Comparison of ENCODE assay signal across 16 cellular contexts in the genomic region with DNA sequence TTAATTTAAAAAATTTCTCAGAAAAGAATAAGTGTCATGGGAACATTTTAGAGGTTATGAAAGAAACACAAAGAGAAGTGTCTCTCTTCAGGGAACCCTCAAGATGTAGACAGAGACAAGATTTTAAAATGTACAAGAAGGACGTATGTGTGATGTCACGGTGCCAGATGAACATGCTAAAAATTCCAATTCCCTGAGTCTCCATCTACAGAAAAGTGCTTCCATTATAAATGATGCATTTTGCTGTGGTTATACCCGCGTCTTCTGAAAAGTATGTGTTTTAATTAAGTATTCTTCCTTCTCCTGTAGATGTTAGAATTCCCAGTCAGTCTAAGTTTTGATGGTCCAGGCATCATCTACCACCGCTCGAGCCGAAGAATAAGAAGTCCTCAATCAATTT.
DNase-seq lines count a peak whose midpoint lies in the region; ATAC-seq and TF ChIP-seq lines count a peak whose summit lies in the region.
"Had no signal": no experiment of that assay in that cellular context is flagged by ENCODE, and none has a peak within 500 bp of the region (broad histone marks: within the 10 kb centered on the region; RNA-seq: fewer than 3 reads in every experiment).

No MANE protein-coding gene starts in this region.

- peaks cover 57% of the 10 kb centered on the region for H3K4me1 ChIP-seq in OCI-LY3 (ENCODE audit: low read length)
- no peaks in the 10 kb centered on the region for H3K4me1 ChIP-seq in fibroblast of lung (ENCODE audit: control insufficient read depth, extremely low read depth, insufficient read depth, low read length)
- H3K4me1 ChIP-seq: upper lobe of left lung had no signal

- H3K4me2 ChIP-seq in OCI-LY3 (ENCODE audit: low read length) (peak overlapping the region; percentile 84), fibroblast of lung (ENCODE audit: extremely low read depth, insufficient read depth, low read length) (no peak overlapping the region)

- H3K9ac ChIP-seq in OCI-LY3 (ENCODE audit: low read length), result peak overlapping the region; percentile 76
- H3K9ac ChIP-seq in fibroblast of lung (ENCODE audit: insufficient read depth, low read length), result no peak overlapping the region

- DNase-seq in AG08396 (ENCODE audit: low spot score) (peak; percentile 29), fibroblast of lung (ENCODE audit: low read depth in 2 of 2) (peak; percentile 57 to 96), omental fat pad (ENCODE audit: low spot score) (no peak), NCI-H2196 (lab: John Stamatoyannopoulos, UW; ENCODE audit: unreplicated experiment) (no peak), DMS79 (lab: John Stamatoyannopoulos, UW) (no peak)
- no peak for DNase-seq in activated CD4-positive, alpha-beta T cell treated with anti-CD3 and anti-CD28 coated beads, Interleukin-2, amount 50 U/mL, for 4 hours
- DNase-seq: activated CD8-positive, alpha-beta T cell treated with anti-CD3 and anti-CD28 coated beads for 36 hours; activated T-cell treated with anti-CD3 and anti-CD28 coated beads, Interleukin-2, amount 50 U/mL, for 72 hours; AML-193; mammary epithelial cell; NCI-H146; upper lobe of left lung had no signal

- TF ChIP-seq CTCF in OCI-LY3 (IDR thresholded peaks at IDR 0.05; ENCODE audit: low read depth, low read length), result 0 out of 2 replicates have a peak, but pooled peaks have one; percentile 14
- no peak for TF ChIP-seq CTCF in fibroblast of lung (conservative IDR thresholded peaks at IDR 0.05 in 1 of 2, IDR thresholded peaks at IDR 0.05 in 1 of 2; ENCODE audit: low read depth in 1 of 2, low read length in 2 of 2)
- TF ChIP-seq CTCF in omental fat pad (IDR thresholded peaks at IDR 0.05), result no peak

- peak; percentile 24 for ATAC-seq in omental fat pad (ENCODE audit: low FRiP score)
- no peak for ATAC-seq in GM18519 (IDR thresholded peaks at IDR 0.05; ENCODE audit: low FRiP score, unreplicated experiment)
- ATAC-seq: activated CD8-positive, alpha-beta T cell treated with anti-CD3 and anti-CD28 coated beads for 36 hours; activated T-cell treated with anti-CD3 and anti-CD28 coated beads, Interleukin-2, amount 50 U/mL, for 72 hours had no signal

- no peaks in the 10 kb centered on the region for H3K27me3 ChIP-seq in OCI-LY3 (ENCODE audit: low read depth, low read length)
- H3K27me3 ChIP-seq in fibroblast of lung (ENCODE audit: control insufficient read depth, insufficient read depth, low read length), result no peaks in the 10 kb centered on the region
- H3K27me3 ChIP-seq: upper lobe of left lung had no signal

- H3K36me3 ChIP-seq in OCI-LY3 (replicated peaks; ENCODE audit: low read depth, low read length) (no peaks in the 10 kb centered on the region), fibroblast of lung (ENCODE audit: control insufficient read depth, insufficient read depth, low read length) (no peaks in the 10 kb centered on the region)
- H3K36me3 ChIP-seq: neutrophil, upper lobe of left lung had no signal

- H3K4me3 ChIP-seq in OCI-LY3 (ENCODE audit: low read length) (peak overlapping the region; percentile 59), fibroblast of lung (replicated peaks in 1 of 4; ENCODE audit: control extremely low read depth in 1 of 4, insufficient read depth in 1 of 4, low read depth in 3 of 4, low read length in 4 of 4) (no peak overlapping the region)
- H3K4me3 ChIP-seq: skin epidermis, upper lobe of left lung had no signal

- H3K27ac ChIP-seq in OCI-LY3 (ENCODE audit: low read length) (peak overlapping the region; percentile 90), fibroblast of lung (ENCODE audit: insufficient read depth, low read length) (no peak overlapping the region)
- H3K27ac ChIP-seq: neutrophil, skin epidermis, upper lobe of left lung had no signal

- H2AFZ ChIP-seq in OCI-LY3 (ENCODE audit: low read depth, low read length) (peak overlapping the region; percentile 6; the same call in 1 of the 2 replicates), fibroblast of lung (ENCODE audit: low read length) (no peak overlapping the region)

- H4K20me1 ChIP-seq in OCI-LY3 (ENCODE audit: insufficient read depth, low read length) (no peaks in the 10 kb centered on the region), fibroblast of lung (ENCODE audit: control insufficient read depth, extremely low read depth, insufficient read depth, low read length) (no peaks in the 10 kb centered on the region)

- H3K9me3 ChIP-seq in OCI-LY3 (ENCODE audit: insufficient read depth, low read length), result no peaks in the 10 kb centered on the region
- H3K9me3 ChIP-seq in fibroblast of lung (ENCODE audit: control insufficient read depth, insufficient read depth, low read depth, low read length), result no peaks in the 10 kb centered on the region
- H3K9me3 ChIP-seq: neutrophil, upper lobe of left lung had no signal

- H3K79me2 ChIP-seq in OCI-LY3 (ENCODE audit: low read length) (no peaks in the 10 kb centered on the region), fibroblast of lung (ENCODE audit: control insufficient read depth, insufficient read depth, low read length) (no peaks in the 10 kb centered on the region)

Comparison
In these comparisons a context has a peak if more than half of its experiments do, and no peak if none do; other contexts are left out.
1. DNase-seq: peak in AG08396 (single experiment) and fibroblast of lung (2 of 2); none in omental fat pad (single experiment), NCI-H2196 (single experiment), activated CD4-positive, alpha-beta T cell treated with anti-CD3 and anti-CD28 coated beads, Interleukin-2, amount 50 U/mL, for 4 hours (0 of 2) and DMS79 (single experiment).